ENCODE assay signal across 19 cellular contexts in genomic region chr2:24870440-24870839, GRCh38.
"Had no signal": no experiment of that assay in that cellular context is flagged by ENCODE, and none has a peak within 500 bp of the region (broad histone marks: within the 10 kb centered on the region; RNA-seq: fewer than 3 reads in every experiment).

No MANE protein-coding gene starts in this region.

- H3K36me3 ChIP-seq: lower lobe of right lung, thoracic aorta, transverse colon had no signal

- H3K4me3 ChIP-seq: coronary artery, heart right ventricle, lower lobe of right lung, spleen, thoracic aorta, transverse colon had no signal

- H3K9me3 Mint-ChIP-seq: stimulated activated memory B cell treated with anti-CD40 and anti-IgM and Interleukin-4, amounts not matched to agents 10 μg/mL and 1 μg/mL and 100 μg/mL, for 72 hours; stimulated activated naive CD8-positive, alpha-beta T cell treated with anti-CD3 and anti-CD28 coated beads, Interleukin-15, Interleukin-2, amounts not matched to agents 100 ng/mL and 50 ng/mL, for 24 hours had no signal

- H3K9me3 ChIP-seq: heart right ventricle, lower lobe of right lung, spleen, thoracic aorta, transverse colon had no signal

- DNase-seq: effector CD8-positive, alpha-beta T cell; heart right ventricle; hypothalamus; kidney glomerular epithelial cell; lower lobe of right lung; mesendoderm; naive thymus-derived CD4-positive, alpha-beta T cell; nephron progenitor cell; spleen; stimulated activated CD4-positive, alpha-beta T cell treated with anti-CD3 and anti-CD28 coated beads, Interleukin-15, amount 100 ng/mL, for 24 hours; stimulated activated CD4-positive, alpha-beta T cell treated with anti-CD3 and anti-CD28 coated beads, Interleukin-1b, Interleukin-23, amount 100 ng/mL, for 48 hours; stimulated activated CD4-positive, alpha-beta T cell treated with anti-CD3 and anti-CD28 coated beads, Interleukin-4, amount 100 ng/mL, for 24 hours; transverse colon had no signal

- H3K27ac Mint-ChIP-seq: nephron progenitor cell; stimulated activated memory B cell treated with anti-CD40 and anti-IgM and Interleukin-4, amounts not matched to agents 10 μg/mL and 1 μg/mL and 100 μg/mL, for 72 hours; stimulated activated naive CD8-positive, alpha-beta T cell treated with anti-CD3 and anti-CD28 coated beads, Interleukin-15, Interleukin-2, amounts not matched to agents 100 ng/mL and 50 ng/mL, for 24 hours had no signal

- H3K27me3 ChIP-seq: heart right ventricle, spleen, transverse colon had no signal

- H3K27ac ChIP-seq: lower lobe of right lung, thoracic aorta had no signal

- H3K27me3 Mint-ChIP-seq: naive thymus-derived CD4-positive, alpha-beta T cell; stimulated activated memory B cell treated with anti-CD40 and anti-IgM and Interleukin-4, amounts not matched to agents 10 μg/mL and 1 μg/mL and 100 μg/mL, for 72 hours; stimulated activated naive CD8-positive, alpha-beta T cell treated with anti-CD3 and anti-CD28 coated beads, Interleukin-15, Interleukin-2, amounts not matched to agents 100 ng/mL and 50 ng/mL, for 24 hours had no signal

- ATAC-seq: heart right ventricle; left lobe of liver; lower lobe of right lung; naive thymus-derived CD4-positive, alpha-beta T cell; sciatic nerve; stimulated activated memory B cell treated with anti-CD40 and anti-IgM and Interleukin-4, amounts not matched to agents 10 μg/mL and 1 μg/mL and 100 μg/mL, for 72 hours had no signal

- H3K4me1 ChIP-seq: lower lobe of right lung, transverse colon had no signal

- H3K4me3 Mint-ChIP-seq: naive thymus-derived CD4-positive, alpha-beta T cell; nephron progenitor cell; stimulated activated memory B cell treated with anti-CD40 and anti-IgM and Interleukin-4, amounts not matched to agents 10 μg/mL and 1 μg/mL and 100 μg/mL, for 72 hours; stimulated activated naive CD8-positive, alpha-beta T cell treated with anti-CD3 and anti-CD28 coated beads, Interleukin-15, Interleukin-2, amounts not matched to agents 100 ng/mL and 50 ng/mL, for 24 hours had no signal
